ENCODE assay signal across 25 cellular contexts in the genomic region with DNA sequence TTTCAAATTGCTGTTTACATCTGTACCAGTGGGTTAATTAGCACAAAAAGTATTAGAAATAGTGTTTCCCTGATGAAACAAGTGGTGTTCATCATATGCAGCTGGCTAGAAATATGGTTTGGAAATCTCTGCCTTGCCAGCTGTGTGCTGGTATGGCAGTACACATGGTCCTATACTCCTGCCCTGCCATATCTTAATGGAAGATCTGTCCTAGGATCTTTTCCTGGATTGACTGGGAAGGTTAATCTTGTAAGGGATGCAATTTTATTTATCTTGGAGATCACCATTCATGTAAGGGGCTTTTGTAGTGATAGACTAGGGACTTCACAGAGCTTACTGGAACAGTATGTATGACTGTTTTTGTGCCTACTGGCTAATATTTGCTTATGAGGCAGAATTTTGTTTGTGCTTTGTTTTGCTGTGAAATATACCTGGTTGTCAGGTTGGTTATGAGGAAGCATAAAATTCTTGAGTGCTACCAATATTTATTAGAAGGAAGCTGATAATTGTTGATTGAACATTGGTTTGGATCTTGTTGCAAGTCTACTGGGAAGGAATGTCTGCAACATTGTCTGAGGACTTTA.
"Had no signal": no experiment of that assay in that cellular context is flagged by ENCODE, and none has a peak within 500 bp of the region (broad histone marks: within the 10 kb centered on the region; RNA-seq: fewer than 3 reads in every experiment).

No MANE protein-coding gene starts in this region.

- H3K4me1 ChIP-seq: parathyroid adenoma, thyroid gland, vagina had no signal

- H3K4me3 Mint-ChIP-seq: memory B cell; mesothelial cell of epicardium; naive B cell; natural killer cell treated with Interleukin-12 subunit alpha and Interleukin-12 subunit beta and Interleukin-15 and Interleukin-18, amount 100 ng/mL, for 72 hours; neural progenitor cell; stimulated activated effector memory CD8-positive, alpha-beta T cell treated with anti-CD3 and anti-CD28 coated beads, Interleukin-12 subunit alpha, Interleukin-12 subunit beta, amount 100 ng/mL, for 72 hours had no signal

- H3K27me3 Mint-ChIP-seq: memory B cell; naive B cell; natural killer cell treated with Interleukin-12 subunit alpha and Interleukin-12 subunit beta and Interleukin-15 and Interleukin-18, amount 100 ng/mL, for 72 hours; progenitor cell of endocrine pancreas had no signal

- H3K4me2 ChIP-seq: neural progenitor cell had no signal

- H3K36me3 ChIP-seq: neural progenitor cell, sigmoid colon, stomach, thyroid gland, vagina had no signal

- DNase-seq: cortex of kidney; dorsolateral prefrontal cortex; effector CD4-positive, alpha-beta T cell; hypothalamus; left ventricle myocardium superior; mucosa of descending colon; naive B cell; sigmoid colon; stimulated activated CD4-positive, alpha-beta T cell treated with anti-CD3 and anti-CD28 coated beads, Interleukin-2, amount 100 ng/mL, for 24 hours; stimulated activated CD4-positive, alpha-beta T cell treated with anti-CD3 and anti-CD28 coated beads, Interleukin-4, amount 100 ng/mL, for 24 hours; stimulated activated naive CD4-positive, alpha-beta T cell treated with Interleukin-2 at 50 U/mL for 16 hours; stomach; thyroid gland; trophoblast cell had no signal

- H3K27ac Mint-ChIP-seq: memory B cell; mesothelial cell of epicardium; naive B cell; natural killer cell treated with Interleukin-12 subunit alpha and Interleukin-12 subunit beta and Interleukin-15 and Interleukin-18, amount 100 ng/mL, for 72 hours; neural progenitor cell; stimulated activated effector memory CD8-positive, alpha-beta T cell treated with anti-CD3 and anti-CD28 coated beads, Interleukin-12 subunit alpha, Interleukin-12 subunit beta, amount 100 ng/mL, for 72 hours had no signal

- FAIRE-seq: frontal cortex, keratinocyte had no signal

- H3K79me2 ChIP-seq: parathyroid adenoma had no signal

- H2AFZ ChIP-seq: neural progenitor cell, parathyroid adenoma had no signal

- H3K9me3 ChIP-seq: mucosa of descending colon, sigmoid colon, stomach, thyroid gland, vagina had no signal

- H3K36me3 Mint-ChIP-seq: memory B cell; mesothelial cell of epicardium; naive B cell; natural killer cell treated with Interleukin-12 subunit alpha and Interleukin-12 subunit beta and Interleukin-15 and Interleukin-18, amount 100 ng/mL, for 72 hours; stimulated activated effector memory CD8-positive, alpha-beta T cell treated with anti-CD3 and anti-CD28 coated beads, Interleukin-12 subunit alpha, Interleukin-12 subunit beta, amount 100 ng/mL, for 72 hours had no signal

- H3K27ac ChIP-seq: dorsolateral prefrontal cortex, neural progenitor cell, parathyroid adenoma, sigmoid colon, stomach, thyroid gland, vagina had no signal

- H3K4me3 ChIP-seq: dorsolateral prefrontal cortex, lung, mucosa of descending colon, neural progenitor cell, sigmoid colon, stomach, thyroid gland, vagina had no signal

- H3K4me1 Mint-ChIP-seq: memory B cell; mesothelial cell of epicardium; naive B cell; stimulated activated effector memory CD8-positive, alpha-beta T cell treated with anti-CD3 and anti-CD28 coated beads, Interleukin-12 subunit alpha, Interleukin-12 subunit beta, amount 100 ng/mL, for 72 hours had no signal

- H3K9me3 Mint-ChIP-seq: mesothelial cell of epicardium had no signal

- ATAC-seq: left ventricle myocardium superior; mucosa of descending colon; natural killer cell treated with Interleukin-12 subunit alpha and Interleukin-12 subunit beta and Interleukin-15 and Interleukin-18, amount 100 ng/mL, for 72 hours; stimulated activated effector memory CD8-positive, alpha-beta T cell treated with anti-CD3 and anti-CD28 coated beads, Interleukin-12 subunit alpha, Interleukin-12 subunit beta, amount 100 ng/mL, for 72 hours had no signal

- H3K27me3 ChIP-seq: dorsolateral prefrontal cortex, neural progenitor cell, sigmoid colon, stomach, thyroid gland, vagina had no signal
